Comparison of ENCODE assay signal across 13 cellular contexts in genomic region chr1:17167783-17168479, GRCh38. TPM values are rescaled to one million over a fixed set of nuclear protein-coding genes. Genes with fewer than 3 reads are reported as not detected.
DNase-seq lines count a peak whose midpoint lies in the region; ATAC-seq, FAIRE-seq and TF ChIP-seq lines count a peak whose summit lies in the region.
"Had no signal": no experiment of that assay in that cellular context is flagged by ENCODE, and none has a peak within 500 bp of the region (broad histone marks: within the 10 kb centered on the region; RNA-seq: fewer than 3 reads in every experiment).

No MANE protein-coding gene starts in this region.

- H3K4me1 ChIP-seq in GM12878 (ENCODE audit: control insufficient read depth, insufficient read depth, low read length) (no peaks in the 10 kb centered on the region), left lung (no peaks in the 10 kb centered on the region)

- H3K4me1 Mint-ChIP-seq in Calu3 (ENCODE audit: low read depth, unreplicated experiment), result peaks cover 32% of the 10 kb centered on the region
- no peaks in the 10 kb centered on the region for H3K4me1 Mint-ChIP-seq in activated T-cell treated with anti-CD3 and anti-CD28 coated beads, Interleukin-2, amount 50 U/mL, for 4 hours (ENCODE audit: low read depth)
- H3K4me1 Mint-ChIP-seq: CD8-positive, alpha-beta memory T cell had no signal

- no peak overlapping the region for H2AFZ ChIP-seq in GM12878 (ENCODE audit: control insufficient read depth, low read depth, low read length)

- BruUV-seq in Calu3 (replicated peaks; lab: Mats Ljungman, UMichigan) (no TSS peak), GM12878 (replicated peaks; lab: Mats Ljungman, UMichigan) (no TSS peak)

- H3K4me3 ChIP-seq in GM12878 (no peak overlapping the region), left lung (no peak overlapping the region)

- CTCF ChIA-PET in Calu3 (lab: Charles Lee), result interaction anchor here (0.6 to 2.1 kb wide), 3 partner anchors 9 to 66 kb away, joined by 3 to 5 read pairs (median 3); no protein-coding TSS in a partner anchor
- CTCF ChIA-PET in GM12878 (lab: Yijun Ruan, JAX), result no interaction called here

- H3K9ac ChIP-seq in GM12878 (ENCODE audit: control insufficient read depth, insufficient read depth, low read length), result no peak overlapping the region

- H3K27me3 ChIP-seq in GM12878 (replicated peaks in 1 of 2; ENCODE audit: control insufficient read depth in 2 of 2, insufficient read depth in 2 of 2, low read length in 1 of 2) (no peaks in the 10 kb centered on the region), left lung (peaks cover 0 to 22% of the 10 kb centered on the region in 2 donors)

- TF ChIP-seq RAD21 in GM12878 (IDR thresholded peaks at IDR 0.05; ENCODE audit: insufficient read depth, low read depth, low read length), result no peak

- no peak overlapping the region for H3K4me3 Mint-ChIP-seq in Calu3 (ENCODE audit: low read depth, unreplicated experiment)
- H3K4me3 Mint-ChIP-seq in activated T-cell treated with anti-CD3 and anti-CD28 coated beads, Interleukin-2, amount 50 U/mL, for 4 hours, result no peak overlapping the region
- H3K4me3 Mint-ChIP-seq: CD8-positive, alpha-beta memory T cell; naive B cell had no signal

- no peak for TF ChIP-seq POLR2A in GM12878 (IDR thresholded peaks at IDR 0.05; ENCODE audit: low read depth, low read length)

- H3K27ac Mint-ChIP-seq in Calu3 (ENCODE audit: unreplicated experiment), result no peak overlapping the region
- H3K27ac Mint-ChIP-seq: CD8-positive, alpha-beta memory T cell had no signal

- POLR2A ChIA-PET in GM12878 (lab: Charles Lee), result no interaction called here

- RAD21 ChIA-PET in GM12878 (lab: Charles Lee; ENCODE audit: unreplicated experiment), result interaction anchor here (1.0 kb wide), 1 partner anchor 40 kb away, joined by 3 read pairs; no protein-coding TSS in a partner anchor

- H3K9me3 Mint-ChIP-seq in Calu3 (ENCODE audit: low read depth, unreplicated experiment), result no peaks in the 10 kb centered on the region
- no peaks in the 10 kb centered on the region for H3K9me3 Mint-ChIP-seq in activated T-cell treated with anti-CD3 and anti-CD28 coated beads, Interleukin-2, amount 50 U/mL, for 4 hours
- H3K9me3 Mint-ChIP-seq: CD8-positive, alpha-beta memory T cell; naive B cell had no signal

- H3K27ac ChIP-seq in GM12878 (ENCODE audit: control insufficient read depth, insufficient read depth), result no peak overlapping the region
- H3K27ac ChIP-seq in left lung, result no peak overlapping the region
- H3K27ac ChIP-seq: HL-60 had no signal

- intact Hi-C loops in Calu3 (cut with micrococcal nuclease; ENCODE audit: unreplicated experiment), result no loop called here
- intact Hi-C loops in GM12878 (cut with micrococcal nuclease; ENCODE audit: unreplicated experiment), result no loop called here
- intact Hi-C loops in left lung (cut with DNase I), result no loop called here

- peak; percentile 13 for DNase-seq in Calu3
- peak; percentile 61 for DNase-seq in NCI-H146 (lab: John Stamatoyannopoulos, UW)
- DNase-seq in GM12878 (ENCODE audit: low read depth, low spot score), result no peak
- DNase-seq in left lung, result no peak
- DNase-seq in activated T-cell treated with anti-CD3 and anti-CD28 coated beads for 4 hours, result no peak
- DNase-seq in activated T-cell treated with anti-CD3 and anti-CD28 coated beads, Interleukin-2, amount 50 U/mL, for 4 hours, result no peak
- DNase-seq: activated CD8-positive, alpha-beta memory T cell treated with anti-CD3 and anti-CD28 coated beads, Interleukin-2, amount 50 U/mL, for 48 hours; CD8-positive, alpha-beta memory T cell; naive B cell had no signal

- H3K36me3 ChIP-seq in GM12878 (ENCODE audit: control insufficient read depth in 2 of 2, insufficient read depth in 2 of 2, low read length in 1 of 2) (no peaks in the 10 kb centered on the region), left lung (no peaks in the 10 kb centered on the region)

- FAIRE-seq in GM12878 (lab: Jason Lieb, UNC), result no peak

- no peaks in the 10 kb centered on the region for H3K36me3 Mint-ChIP-seq in Calu3 (ENCODE audit: insufficient read depth, unreplicated experiment)
- no peaks in the 10 kb centered on the region for H3K36me3 Mint-ChIP-seq in activated T-cell treated with anti-CD3 and anti-CD28 coated beads, Interleukin-2, amount 50 U/mL, for 4 hours (ENCODE audit: insufficient read depth)
- H3K36me3 Mint-ChIP-seq: CD8-positive, alpha-beta memory T cell; naive B cell had no signal

- WGBS in GM12878 (ENCODE audit: insufficient coverage, insufficient replicate concordance, low lambda C conversion rate, missing lambda C conversion rate), result 24% methylated on average over 14 of the region's 14 CpGs

- in situ Hi-C loops in GM12878 (cut with MboI), result no loop called here

- no peak overlapping the region for H3K4me2 ChIP-seq in GM12878 (ENCODE audit: control insufficient read depth, insufficient read depth)

- SMC1A ChIA-PET in GM12878 (lab: Charles Lee; ENCODE audit: uncharacterized antibody, unreplicated experiment), result interaction anchor here (1.3 kb wide), 1 partner anchor 20 kb away, joined by 3 read pairs; no protein-coding TSS in a partner anchor

- H3K27me3 Mint-ChIP-seq in Calu3 (ENCODE audit: unreplicated experiment), result no peaks in the 10 kb centered on the region
- peaks cover 9% of the 10 kb centered on the region for H3K27me3 Mint-ChIP-seq in activated T-cell treated with anti-CD3 and anti-CD28 coated beads, Interleukin-2, amount 50 U/mL, for 4 hours (ENCODE audit: low read depth)

- ATAC-seq in GM12878, result peak; percentile 78
- ATAC-seq in left lung, result peak; percentile 21
- ATAC-seq in GM21737 (IDR thresholded peaks at IDR 0.05; ENCODE audit: unreplicated experiment), result no peak
- no peak for ATAC-seq in GM18517 (IDR thresholded peaks at IDR 0.05; ENCODE audit: unreplicated experiment)
- ATAC-seq in activated T-cell treated with anti-CD3 and anti-CD28 coated beads, Interleukin-2, amount 50 U/mL, for 4 hours, result no peak

- H3K9me3 ChIP-seq in GM12878 (replicated peaks; ENCODE audit: control insufficient read depth, insufficient read depth, low read length) (no peaks in the 10 kb centered on the region), left lung (no peaks in the 10 kb centered on the region)

- TF ChIP-seq EP300 in GM12878 (IDR thresholded peaks at IDR 0.05; ENCODE audit: borderline replicate concordance in 1 of 2, control insufficient read depth in 1 of 2, low read depth in 2 of 2, low read length in 2 of 2), result no peak

- H4K20me1 ChIP-seq in GM12878 (ENCODE audit: control insufficient read depth, insufficient read depth), result no peaks in the 10 kb centered on the region

- no peak for TF ChIP-seq CTCF in Calu3 (IDR thresholded peaks at IDR 0.05; ENCODE audit: unreplicated experiment)
- no peak for TF ChIP-seq CTCF in GM12878 (IDR thresholded peaks at IDR 0.05 in 2 of 3, conservative IDR thresholded peaks at IDR 0.05 in 1 of 3; ENCODE audit: control insufficient read depth in 2 of 3, extremely low read depth in 1 of 3, insufficient read depth in 1 of 3, low read depth in 3 of 3, low read length in 3 of 3)
- TF ChIP-seq CTCF in left lung (IDR thresholded peaks at IDR 0.05), result no peak

- no peaks in the 10 kb centered on the region for H3K79me2 ChIP-seq in GM12878 (ENCODE audit: control insufficient read depth, insufficient read depth, low read length)

RNA-seq across cellular contexts. Expression of gene PADI1, which starts 37.0 kb away (rescaled TPM):
- 2.3 and 4.5 TPM in 2 replicates for total RNA-seq in Calu3 (2022)
- total RNA-seq in GM12878 (2013; cell fraction: nucleolus; rRNA removed), result not detected in 2 replicates
- not detected in 2 replicates for total RNA-seq in GM12878 (2014; rRNA removed)
- total RNA-seq in GM12878 (2014; rRNA removed; fragmentation: Illumina TruSeq; extraction: Trizol), result not detected in 2 replicates
- total RNA-seq in GM12878 (2021), result not detected in 2 replicates
- not detected for polyA plus RNA-seq in GM12878 (2011; ENCODE audit: low read depth)
- not detected in 2 replicates for polyA plus RNA-seq in GM12878 (2011; rRNA removed)
- polyA plus RNA-seq in GM12878 (2011; cell fraction: cytosol; rRNA removed), result not detected in 2 replicates
- polyA plus RNA-seq in GM12878 (2011; cell fraction: nucleus; rRNA removed), result not detected in 2 replicates
- polyA plus RNA-seq in GM12878 (2012), result not detected in 2 replicates
- polyA plus RNA-seq in GM12878 (2014; fragmentation: Illumina TruSeq; extraction: Trizol), result not detected in 2 replicates
- polyA plus RNA-seq in GM12878 (2014; fragmentation: Nextera tagmentation; extraction: Ambion mirVana), result not detected
- polyA plus RNA-seq in GM12878 (2014; rRNA removed), result 0.05 TPM in 1 of 2 replicates, not detected in the other
- not detected for polyA plus RNA-seq in GM12878 (2016; fragmentation: Nextera tagmentation; extraction: Ambion mirVana)
- not detected in 2 replicates for polyA minus RNA-seq in GM12878 (2011; rRNA and poly(A)+ RNA removed)
- not detected in 2 replicates for polyA minus RNA-seq in GM12878 (2011; cell fraction: cytosol; rRNA and poly(A)+ RNA removed)
- polyA minus RNA-seq in GM12878 (2011; cell fraction: nucleus; rRNA and poly(A)+ RNA removed), result not detected in 2 replicates
- not detected for total RNA-seq in left lung
- total RNA-seq in activated T-cell treated with anti-CD3 and anti-CD28 coated beads, Interleukin-2, amount 50 U/mL, for 4 hours, result not detected
- total RNA-seq: CD8-positive, alpha-beta memory T cell; subcutaneous adipose tissue had no signal
- polyA plus RNA-seq: CD8-positive, alpha-beta memory T cell had no signal

RNA-seq across cellular contexts. Expression of gene PADI2, which starts 48.7 kb away (rescaled TPM):
- total RNA-seq in Calu3 (2022) (1.3 and 2.7 TPM in 2 replicates), GM12878 (2014; rRNA removed) (0.05 and 0.06 TPM in 2 replicates), GM12878 (2014; rRNA removed; fragmentation: Illumina TruSeq; extraction: Trizol) (0.09 TPM in 2 replicates), GM12878 (2021) (0.18 and 0.21 TPM in 2 replicates), left lung (10 to 100 TPM in 1 of 2 donors, 1 to 10 TPM in 1; 2.2 to 35.4 TPM)
- total RNA-seq in GM12878 (2013; cell fraction: nucleolus; rRNA removed), result 46.4 and 54.7 TPM in 2 replicates
- 0.33 TPM for polyA plus RNA-seq in GM12878 (2011; ENCODE audit: low read depth)
- polyA plus RNA-seq in GM12878 (2011; rRNA removed) (1.9 and 3.0 TPM in 2 replicates), GM12878 (2014; fragmentation: Illumina TruSeq; extraction: Trizol) (0.06 and 0.19 TPM in 2 replicates), GM12878 (2014; fragmentation: Nextera tagmentation; extraction: Ambion mirVana) (under 1 TPM; 0.05 to 0.09 TPM), GM12878 (2014; rRNA removed) (0.09 and 0.10 TPM in 2 replicates), GM12878 (2016; fragmentation: Nextera tagmentation; extraction: Ambion mirVana) (under 1 TPM in 1 of 2 experiments, not detected in 1; 0.17 TPM)
- polyA plus RNA-seq in GM12878 (2011; cell fraction: cytosol; rRNA removed), result 2.3 and 2.7 TPM in 2 replicates
- polyA plus RNA-seq in GM12878 (2011; cell fraction: nucleus; rRNA removed), result 7.6 and 15.7 TPM in 2 replicates
- 0.61 and 1.5 TPM in 2 replicates for polyA plus RNA-seq in GM12878 (2012)
- 3.7 and 4.6 TPM in 2 replicates for polyA minus RNA-seq in GM12878 (2011; rRNA and poly(A)+ RNA removed)
- polyA minus RNA-seq in GM12878 (2011; cell fraction: cytosol; rRNA and poly(A)+ RNA removed), result 1.9 and 2.0 TPM in 2 replicates
- 2.1 and 2.3 TPM in 2 replicates for polyA minus RNA-seq in GM12878 (2011; cell fraction: nucleus; rRNA and poly(A)+ RNA removed)
- total RNA-seq in activated T-cell treated with anti-CD3 and anti-CD28 coated beads, Interleukin-2, amount 50 U/mL, for 4 hours, result under 1 TPM; 0.08 to 0.14 (median 0.13) TPM
- total RNA-seq: CD8-positive, alpha-beta memory T cell had no signal
- polyA plus RNA-seq: CD8-positive, alpha-beta memory T cell had no signal

Comparison
In these comparisons a context has a peak if more than half of its experiments do, and no peak if none do; other contexts are left out.
1. DNase-seq: peak in Calu3 (single experiment) and NCI-H146 (single experiment); none in GM12878 (single experiment), left lung (0 of 2), activated T-cell treated with anti-CD3 and anti-CD28 coated beads for 4 hours (single experiment) and activated T-cell treated with anti-CD3 and anti-CD28 coated beads, Interleukin-2, amount 50 U/mL, for 4 hours (single experiment).
2. ATAC-seq: peak in GM12878 (single experiment) and left lung (single experiment); none in GM21737 (single experiment), GM18517 (single experiment) and activated T-cell treated with anti-CD3 and anti-CD28 coated beads, Interleukin-2, amount 50 U/mL, for 4 hours (0 of 2).